ENCODE assay signal across 8 cellular contexts in the genomic region with DNA sequence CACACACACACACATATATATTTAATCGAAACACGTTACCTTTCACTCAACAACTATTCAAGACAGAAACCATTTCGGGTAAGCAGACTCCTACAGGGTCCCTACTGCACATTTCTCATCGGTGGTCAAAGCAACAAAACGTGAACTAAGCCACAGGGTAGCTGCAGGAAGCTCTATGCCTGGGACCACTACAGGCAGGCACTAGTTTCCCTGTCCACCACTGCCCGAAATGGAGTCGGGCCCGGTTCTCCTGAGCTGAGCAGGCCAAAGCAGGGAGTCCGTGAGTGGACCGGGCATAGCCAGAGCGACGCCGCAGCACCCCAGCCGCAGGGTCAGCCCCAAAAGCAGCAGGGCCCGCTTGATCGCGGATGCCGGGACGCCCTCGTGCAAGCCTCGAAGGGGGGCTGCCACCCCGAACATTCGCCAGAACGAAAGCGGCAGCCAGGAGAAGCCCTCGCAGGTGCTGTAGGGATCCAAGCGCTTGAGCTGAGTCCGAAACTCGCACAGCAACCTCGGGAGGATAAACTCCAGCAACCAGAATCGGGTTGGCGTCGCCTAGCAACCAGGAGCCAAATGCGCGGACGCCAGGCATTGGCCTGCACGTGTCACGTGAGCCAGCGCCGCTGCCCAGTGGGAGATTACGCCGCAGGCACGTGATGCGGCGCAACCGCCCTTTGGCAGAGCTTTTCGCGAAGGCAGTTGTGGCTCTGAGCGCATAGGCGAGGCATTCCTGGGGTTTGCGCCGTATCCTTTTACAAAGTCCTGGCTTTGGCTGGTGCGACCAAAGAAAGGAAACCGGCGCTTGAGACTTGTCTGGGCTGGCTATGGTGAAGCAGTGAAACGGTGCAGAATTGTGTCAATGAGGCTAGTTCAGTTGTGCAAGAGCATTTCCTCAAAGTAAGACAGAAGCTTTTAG. TPM values are rescaled to one million over a fixed set of nuclear protein-coding genes. Genes with fewer than 3 reads are reported as not detected.
DNase-seq lines count a peak whose midpoint lies in the region; TF ChIP-seq lines count a peak whose summit lies in the region.

No MANE protein-coding gene starts in this region.

- H3K27ac ChIP-seq in H9 (ENCODE audit: insufficient read length, low read depth, low read length) (no peak overlapping the region), osteoblast (ENCODE audit: low read depth, low read length) (peak overlapping the region; percentile 78), temporal lobe (ENCODE audit: low read depth, low read length) (peak overlapping the region; percentile 47)

- no peak overlapping the region for H3K4ac ChIP-seq in H9 (ENCODE audit: low read depth, low read length)

- no peaks in the 10 kb centered on the region for H3K79me2 ChIP-seq in H9 (ENCODE audit: insufficient read depth, low read length)
- H3K79me2 ChIP-seq in osteoblast (ENCODE audit: insufficient read depth, low read length) = peaks cover 2% of the 10 kb centered on the region

- no CpG with 5 or more reads among the region's 56 CpGs for WGBS in H9 (ENCODE audit: extremely low coverage, insufficient read length, low lambda C conversion rate)

- H3K9me3 ChIP-seq in H9 (ENCODE audit: control insufficient read depth, low read depth, low read length) (no peaks in the 10 kb centered on the region), osteoblast (ENCODE audit: low read depth, low read length) (no peaks in the 10 kb centered on the region)

- H3K4me3 ChIP-seq in NB4 (ENCODE audit: low read depth, low read length) (peak overlapping the region; percentile 74), osteoblast (ENCODE audit: insufficient read depth, low read length) (peak overlapping the region; percentile 85)

- no peak overlapping the region for H2BK15ac ChIP-seq in H9 (ENCODE audit: low read depth, low read length)

- H3K36me3 Mint-ChIP-seq in H9 (ENCODE audit: insufficient read depth in 1 of 3, low read depth in 3 of 3) = no peaks in the 10 kb centered on the region

- H3K4me3 Mint-ChIP-seq in H9 = peak overlapping the region; percentile 68 to 79

- H4K5ac ChIP-seq in H9 (ENCODE audit: insufficient read length, low read depth, low read length) = no peak overlapping the region

- 0 out of 5 replicates have a peak, but pooled peaks cover 2 to 6% of the 10 kb centered on the region in 2 experiments for H3K9me3 Mint-ChIP-seq in H9

- peak overlapping the region; percentile 82 for H3K14ac ChIP-seq in H9 (ENCODE audit: insufficient read depth, low read length)

- H2AFZ ChIP-seq in H9 (ENCODE audit: low read length) (no peak overlapping the region), osteoblast (ENCODE audit: low read length) (peak overlapping the region; percentile 72)

- H4K8ac ChIP-seq in H9 (replicated peaks; ENCODE audit: insufficient read length, low read depth, low read length) = no peak overlapping the region

- peaks cover 4 to 9% of the 10 kb centered on the region in 2 experiments for H3K4me1 Mint-ChIP-seq in H9

- no peaks in the 10 kb centered on the region for H3K36me3 ChIP-seq in osteoblast (ENCODE audit: insufficient read depth, low read length)

- H2BK5ac ChIP-seq in H9 (ENCODE audit: insufficient read length, low read length) = no peak overlapping the region

- H4K20me1 ChIP-seq in H9 (ENCODE audit: control insufficient read depth, insufficient read depth, insufficient read length) = no peaks in the 10 kb centered on the region
- H4K20me1 ChIP-seq in osteoblast (ENCODE audit: insufficient read depth, low read length) = no peaks in the 10 kb centered on the region

- no peak overlapping the region for H4K91ac ChIP-seq in H9 (ENCODE audit: insufficient read length, low read depth, low read length)

- peak overlapping the region; percentile 28 for H3K9ac ChIP-seq in H9 (ENCODE audit: extremely low read depth, insufficient read length, low read length)

- H2BK120ac ChIP-seq in H9 (ENCODE audit: low read depth, low read length, poor library complexity, severe bottlenecking) = no peak overlapping the region

- peak; percentile 97 for DNase-seq in G401 (ENCODE audit: low spot score)
- DNase-seq in H9 = peak; percentile 98
- DNase-seq in NB4 (ENCODE audit: low read depth) = peak; percentile 96
- DNase-seq in SW 1271 (lab: John Stamatoyannopoulos, UW) = peak; percentile 79 to 83
- peak; percentile 78 for DNase-seq in activated naive CD8-positive, alpha-beta T cell treated with anti-CD3 and anti-CD28 coated beads, Interleukin-2, amount 50 U/mL, for 16 hours (ENCODE audit: low read depth, low spot score)
- DNase-seq in head of caudate nucleus = peak; percentile 95 to 99 (median 98)
- peak; percentile 100 for DNase-seq in osteoblast (ENCODE audit: insufficient read length, low spot score, missing footprints)

- no peak overlapping the region for H3K23ac ChIP-seq in H9 (ENCODE audit: insufficient read length, low read depth, low read length)

- no peak overlapping the region for H2AK5ac ChIP-seq in H9 (ENCODE audit: insufficient read length, low read length)

- TF ChIP-seq POLR2A in NB4 (IDR thresholded peaks at IDR 0.05; ENCODE audit: extremely low read depth, insufficient read length) = peak; percentile 21

- peaks cover 36% of the 10 kb centered on the region for H3K27me3 Mint-ChIP-seq in H9 (ENCODE audit: low read depth)

- H3T11ph ChIP-seq in H9 (ENCODE audit: low read length) = no peak overlapping the region

- H3K18ac ChIP-seq in H9 (ENCODE audit: insufficient read length, low read depth, low read length) = peak overlapping the region; percentile 74

- intact Hi-C loops in head of caudate nucleus (cut with DNase I) = no loop called here

- no peaks in the 10 kb centered on the region for H3K4me1 ChIP-seq in H9 (ENCODE audit: insufficient read depth, low read length)
- H3K4me1 ChIP-seq in osteoblast (ENCODE audit: insufficient read depth, low read length) = peaks cover 11% of the 10 kb centered on the region

- TF ChIP-seq CTCF in H9 (conservative IDR thresholded peaks at IDR 0.05) = no peak
- TF ChIP-seq CTCF in NB4 (IDR thresholded peaks at IDR 0.05; ENCODE audit: low read depth, low read length) = no peak
- TF ChIP-seq CTCF in osteoblast (IDR thresholded peaks at IDR 0.05; ENCODE audit: extremely low read depth, low read depth, low read length) = no peak

- no peaks in the 10 kb centered on the region for H3K79me1 ChIP-seq in H9 (ENCODE audit: insufficient read depth, low read depth, low read length, poor library complexity, severe bottlenecking)

- no peak overlapping the region for H2BK12ac ChIP-seq in H9 (ENCODE audit: insufficient read length, low read depth, low read length)

- peak overlapping the region; percentile 76 for H3K4me2 ChIP-seq in H9 (ENCODE audit: insufficient read depth, insufficient read length, low read length)
- H3K4me2 ChIP-seq in osteoblast (ENCODE audit: insufficient read depth, low read length) = peak overlapping the region; percentile 86

- H2BK20ac ChIP-seq in H9 (ENCODE audit: low read depth, low read length, poor library complexity, severe bottlenecking) = no peak overlapping the region

- H3K56ac ChIP-seq in H9 (ENCODE audit: insufficient read length, low read depth, low read length) = no peak overlapping the region

- H3K27me3 ChIP-seq in H9 (ENCODE audit: insufficient read depth, low read length) (no peaks in the 10 kb centered on the region; the same call in 1 of the 2 replicates), osteoblast (ENCODE audit: insufficient read depth, low read length) (no peaks in the 10 kb centered on the region)

- peaks cover 5% of the 10 kb centered on the region for H3K23me2 ChIP-seq in H9 (ENCODE audit: insufficient read length, low read depth, low read length, poor library complexity, severe bottlenecking)

- H3K27ac Mint-ChIP-seq in H9 = peak overlapping the region in 2 of 3 experiments; percentile 12 to 46; a peak in 2 of 7 replicates

- in situ Hi-C loops in G401 (cut with HindIII; ENCODE audit: low sequenced_read_pairs) = no loop called here

RNA-seq across cellular contexts. Expression of a gene that starts 13.9 kb away (rescaled TPM):
- total RNA-seq in G401 (2014; rRNA removed; shearing (Covaris generic)) = 6.5 and 9.9 TPM in 2 replicates
- total RNA-seq in H9 (2021) = 45.0 and 51.0 TPM in 2 replicates
- 29.3 and 29.5 TPM in 2 replicates for total RNA-seq in osteoblast
- 16.0 TPM for total RNA-seq in temporal lobe

RNA-seq across cellular contexts. Expression of a gene that starts 18.5 kb away (rescaled TPM):
- 2.0 and 2.6 TPM in 2 replicates for total RNA-seq in G401 (2014; rRNA removed; shearing (Covaris generic))
- 4.0 TPM in 2 replicates for total RNA-seq in H9 (2021)
- 2.2 and 2.7 TPM in 2 replicates for total RNA-seq in osteoblast
- total RNA-seq in temporal lobe = 0.25 TPM
